Comparison of ENCODE assay signal across 7 cellular contexts in the genomic region with DNA sequence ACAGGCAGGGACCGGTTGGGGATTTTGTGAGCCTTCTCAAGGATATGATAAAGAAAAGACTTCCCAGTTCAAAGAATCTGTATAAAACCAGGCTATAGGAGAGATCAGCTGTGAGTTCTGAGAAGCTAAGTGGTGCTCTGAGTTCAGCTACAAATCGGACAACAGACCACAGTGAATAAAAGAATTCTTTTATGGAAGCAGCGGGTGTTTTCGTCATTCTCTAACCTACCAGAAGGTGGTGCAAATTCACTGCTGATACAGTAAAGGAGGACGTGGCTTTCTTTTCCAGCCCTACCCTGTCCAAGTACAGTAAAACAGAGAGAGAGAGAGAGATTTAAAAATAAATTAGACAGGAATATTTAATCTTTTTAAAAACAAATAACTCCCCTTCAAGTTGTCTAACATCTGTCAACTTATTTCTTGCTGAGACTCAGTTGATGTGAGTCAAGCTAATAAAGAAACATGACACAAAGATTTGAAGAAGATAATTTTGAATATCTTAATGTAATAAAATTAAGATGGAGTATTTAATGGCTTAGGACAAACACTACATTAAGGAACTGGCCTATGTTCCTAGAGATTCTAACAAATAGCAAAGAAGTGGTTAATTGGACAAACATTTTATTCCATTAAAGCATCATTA.
DNase-seq lines count a peak whose midpoint lies in the region; ATAC-seq and TF ChIP-seq lines count a peak whose summit lies in the region.

No MANE protein-coding gene starts in this region.

- no peaks in the 10 kb centered on the region for H3K9me3 Mint-ChIP-seq in activated naive CD4-positive, alpha-beta T cell treated with anti-CD3 and anti-CD28 coated beads, Interleukin-2, amount 50 U/mL, for 72 hours

- peaks cover 55% of the 10 kb centered on the region for H3K27me3 ChIP-seq in DOHH2 (ENCODE audit: control insufficient read depth, low read length)
- peaks cover 35% of the 10 kb centered on the region for H3K27me3 ChIP-seq in cardiac muscle cell

- TF ChIP-seq CTCF in DOHH2 (IDR thresholded peaks at IDR 0.05; ENCODE audit: low read depth, low read length, poor library complexity, severe bottlenecking): peak; percentile 73
- peak; percentile 73 for TF ChIP-seq CTCF in cardiac muscle cell (IDR thresholded peaks at IDR 0.05; ENCODE audit: low read depth, low read length)
- peak; percentile 74 for TF ChIP-seq CTCF in retinal pigment epithelial cell (conservative IDR thresholded peaks at IDR 0.05; ENCODE audit: low read depth, low read length)

- peaks cover 19% of the 10 kb centered on the region for H3K4me1 ChIP-seq in DOHH2 (ENCODE audit: control insufficient read depth, low read length)
- peaks cover 9% of the 10 kb centered on the region for H3K4me1 ChIP-seq in cardiac muscle cell (ENCODE audit: low read depth)

- no peaks in the 10 kb centered on the region for H3K9me2 ChIP-seq in DOHH2 (replicated peaks; ENCODE audit: control insufficient read depth, low read length)

- H3K4me2 ChIP-seq in DOHH2 (ENCODE audit: low read length): no peak overlapping the region

- H3K36me3 Mint-ChIP-seq in activated naive CD4-positive, alpha-beta T cell treated with anti-CD3 and anti-CD28 coated beads, Interleukin-2, amount 50 U/mL, for 72 hours: no peaks in the 10 kb centered on the region

- H3K9me3 ChIP-seq in DOHH2 (ENCODE audit: control insufficient read depth, insufficient read depth, low read length) (no peaks in the 10 kb centered on the region), cardiac muscle cell (ENCODE audit: low read depth) (no peaks in the 10 kb centered on the region)

- H3K4me3 ChIP-seq in DOHH2 (ENCODE audit: low read length) (no peak overlapping the region), cardiac muscle cell (no peak overlapping the region), retinal pigment epithelial cell (ENCODE audit: low read length) (no peak overlapping the region)

- ATAC-seq in GM19452 (IDR thresholded peaks at IDR 0.05; ENCODE audit: unreplicated experiment): peak; percentile 42
- ATAC-seq in HG03520 (IDR thresholded peaks at IDR 0.05; ENCODE audit: unreplicated experiment): peak; percentile 54
- peak; percentile 66 to 77 for ATAC-seq in activated naive CD4-positive, alpha-beta T cell treated with anti-CD3 and anti-CD28 coated beads, Interleukin-2, amount 50 U/mL, for 72 hours

- DNase-seq in NCI-H69 (lab: John Stamatoyannopoulos, UW) (peak; percentile 67), cardiac muscle cell (ENCODE audit: low read depth in 1 of 2, low spot score in 1 of 2) (peak; percentile 83 to 85), retinal pigment epithelial cell (ENCODE audit: low read depth) (peak; percentile 34)
- DNase-seq in activated naive CD4-positive, alpha-beta T cell treated with anti-CD3 and anti-CD28 coated beads, Interleukin-2, amount 50 U/mL, for 72 hours (ENCODE audit: low spot score in 2 of 2): peak in 1 of 2 donors; percentile 39

- 0 out of 2 replicates have a peak, but pooled peaks cover 2% of the 10 kb centered on the region for H3F3A ChIP-seq in DOHH2 (ENCODE audit: control insufficient read depth, insufficient read depth)

- H3K27ac Mint-ChIP-seq in activated naive CD4-positive, alpha-beta T cell treated with anti-CD3 and anti-CD28 coated beads, Interleukin-2, amount 50 U/mL, for 72 hours: no peak overlapping the region

- H3K27ac ChIP-seq in DOHH2 (ENCODE audit: low read depth, low read length): no peak overlapping the region
- H3K27ac ChIP-seq in cardiac muscle cell: no peak overlapping the region

- H3K36me3 ChIP-seq in DOHH2 (ENCODE audit: control insufficient read depth, low read length) (no peaks in the 10 kb centered on the region), cardiac muscle cell (no peaks in the 10 kb centered on the region)

- no peaks in the 10 kb centered on the region for H3K79me2 ChIP-seq in DOHH2 (ENCODE audit: control insufficient read depth, low read length)

- H4K20me1 ChIP-seq in DOHH2 (ENCODE audit: control insufficient read depth, insufficient read depth, low read depth, low read length): no peaks in the 10 kb centered on the region
